Comparison of ENCODE assay signal across 12 cellular contexts in the genomic region with DNA sequence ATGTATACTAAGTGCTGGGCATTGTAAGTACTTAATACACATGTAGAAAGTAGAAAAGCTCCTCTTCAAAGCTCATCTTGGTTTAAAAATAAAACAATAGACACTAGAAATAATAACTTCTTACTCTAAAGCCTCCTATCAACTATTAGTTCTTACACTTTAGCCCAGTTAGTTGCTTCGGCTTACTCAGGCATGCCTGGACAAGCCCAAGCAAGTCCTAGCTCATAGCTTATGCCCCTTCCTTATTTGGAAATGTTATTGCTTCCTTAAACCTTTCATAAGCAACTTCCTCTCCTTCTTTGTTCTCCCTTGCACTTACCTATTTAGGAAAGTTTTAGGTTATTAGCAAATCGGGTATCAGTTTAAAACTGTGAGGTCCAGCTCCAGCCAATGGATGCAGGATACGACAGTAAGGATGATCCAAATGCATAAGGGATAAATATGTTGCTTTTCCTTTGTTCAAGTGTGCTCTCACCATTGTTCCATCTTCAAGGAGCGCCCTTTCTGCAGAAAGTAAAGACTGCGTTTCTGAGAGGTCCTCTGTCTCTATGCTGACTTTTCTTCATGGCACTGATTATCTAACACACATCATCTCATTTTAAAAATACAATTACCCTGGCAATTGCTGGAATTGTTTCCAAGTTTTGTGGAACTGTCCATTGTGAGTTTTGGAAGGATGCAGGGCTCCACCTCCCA. TPM values are rescaled to one million over a fixed set of nuclear protein-coding genes. Genes with fewer than 3 reads are reported as not detected.
DNase-seq lines count a peak whose midpoint lies in the region; ATAC-seq and TF ChIP-seq lines count a peak whose summit lies in the region.
"Had no signal": no experiment of that assay in that cellular context is flagged by ENCODE, and none has a peak within 500 bp of the region (broad histone marks: within the 10 kb centered on the region; RNA-seq: fewer than 3 reads in every experiment).

No MANE protein-coding gene starts in this region.

- H3K4me1 Mint-ChIP-seq in activated CD4-positive, alpha-beta memory T cell treated with anti-CD3 and anti-CD28 coated beads, Interleukin-2, amount 10 ng/mL, durations not matched to agents 7 days and 5 days = peaks cover 50% of the 10 kb centered on the region
- peaks cover 22% of the 10 kb centered on the region for H3K4me1 Mint-ChIP-seq in glutamatergic neuron (ENCODE audit: low read depth, unreplicated experiment)

- 88 to 93% (median 91%) methylated on average over 5 of the region's 5 CpGs for WGBS in heart left ventricle, 4 donors

- H3K36me3 Mint-ChIP-seq in activated CD4-positive, alpha-beta memory T cell treated with anti-CD3 and anti-CD28 coated beads, Interleukin-2, amount 10 ng/mL, durations not matched to agents 7 days and 5 days (ENCODE audit: low read depth) = peaks cover 60% of the 10 kb centered on the region
- peaks cover 3% of the 10 kb centered on the region for H3K36me3 Mint-ChIP-seq in glutamatergic neuron (ENCODE audit: unreplicated experiment)

- no peak overlapping the region for H3K4me3 Mint-ChIP-seq in activated CD4-positive, alpha-beta memory T cell treated with anti-CD3 and anti-CD28 coated beads, Interleukin-2, amount 10 ng/mL, durations not matched to agents 7 days and 5 days
- H3K4me3 Mint-ChIP-seq in glutamatergic neuron (ENCODE audit: unreplicated experiment) = no peak overlapping the region

- H3K36me3 ChIP-seq in left ventricle myocardium inferior (peaks cover 12% of the 10 kb centered on the region), heart left ventricle (peaks cover 0 to 8% (median 2%) of the 10 kb centered on the region in 9 donors), upper lobe of right lung (peaks cover 5% of the 10 kb centered on the region)

- H3K27ac ChIP-seq in left ventricle myocardium inferior (replicated peaks) (peak overlapping the region; percentile 57), heart left ventricle (peak overlapping the region in 6 of 12 donors; percentile 1 to 83 (median 16)), upper lobe of right lung (peak overlapping the region; percentile 78)
- H3K27ac ChIP-seq: PC-9 had no signal

- H3K9me3 Mint-ChIP-seq in activated CD4-positive, alpha-beta memory T cell treated with anti-CD3 and anti-CD28 coated beads, Interleukin-2, amount 10 ng/mL, durations not matched to agents 7 days and 5 days = peaks cover 9% of the 10 kb centered on the region
- peaks cover 3% of the 10 kb centered on the region for H3K9me3 Mint-ChIP-seq in glutamatergic neuron (ENCODE audit: unreplicated experiment)
- H3K9me3 Mint-ChIP-seq: activated T-helper 2 cell treated with anti-CD3 and anti-CD28 coated beads, Interferon-gamma antibody, Interleukin-2, Interleukin-4, amounts not matched to agents 10 μg/mL and 5 μg/mL and 100 μg/mL, durations not matched to agents 14 hours and 24 hours and 36 hours had no signal

- H3K27me3 Mint-ChIP-seq in activated CD4-positive, alpha-beta memory T cell treated with anti-CD3 and anti-CD28 coated beads, Interleukin-2, amount 10 ng/mL, durations not matched to agents 7 days and 5 days = no peaks in the 10 kb centered on the region
- H3K27me3 Mint-ChIP-seq in glutamatergic neuron (ENCODE audit: unreplicated experiment) = no peaks in the 10 kb centered on the region

- H3K9me3 ChIP-seq in left ventricle myocardium inferior (replicated peaks) (no peaks in the 10 kb centered on the region), heart left ventricle (peaks cover 0 to 5% (median 0%) of the 10 kb centered on the region in 12 donors), upper lobe of right lung (no peaks in the 10 kb centered on the region)

- H3K4me3 ChIP-seq in left ventricle myocardium inferior = no peak overlapping the region
- H3K4me3 ChIP-seq in heart left ventricle = no peak overlapping the region
- H3K4me3 ChIP-seq in upper lobe of right lung = no peak overlapping the region
- H3K4me3 ChIP-seq: PC-9 had no signal

- H3K27ac Mint-ChIP-seq in activated CD4-positive, alpha-beta memory T cell treated with anti-CD3 and anti-CD28 coated beads, Interleukin-2, amount 10 ng/mL, durations not matched to agents 7 days and 5 days = peak overlapping the region; percentile 4
- peak overlapping the region; percentile 31 for H3K27ac Mint-ChIP-seq in glutamatergic neuron (ENCODE audit: unreplicated experiment)

- TF ChIP-seq POLR2A in heart left ventricle (IDR thresholded peaks at IDR 0.05) = no peak

- ATAC-seq in heart left ventricle = no peak
- peak; percentile 59 for ATAC-seq in upper lobe of right lung
- no peak for ATAC-seq in HG03354 (IDR thresholded peaks at IDR 0.05; ENCODE audit: poor library complexity, severe bottlenecking, unreplicated experiment)

- DNase-seq in left ventricle myocardium inferior = no peak
- DNase-seq in heart left ventricle = no peak
- DNase-seq in activated CD4-positive, alpha-beta memory T cell treated with anti-CD3 and anti-CD28 coated beads, Interleukin-2, amount 10 ng/mL, durations not matched to agents 7 days and 5 days = no peak
- no peak for DNase-seq in glutamatergic neuron
- DNase-seq in upper lobe of right lung = no peak
- DNase-seq in stimulated activated naive CD4-positive, alpha-beta T cell (lab: John Stamatoyannopoulos, UW) = no peak
- DNase-seq in SW480 (ENCODE audit: low spot score) = no peak
- DNase-seq: EL; PC-9; stimulated activated CD4-positive, alpha-beta T cell treated with anti-CD3 and anti-CD28 coated beads, Interleukin-2, amount 100 ng/mL, for 48 hours had no signal

- POLR2A ChIA-PET in activated CD4-positive, alpha-beta memory T cell treated with anti-CD3 and anti-CD28 coated beads, Interleukin-2, amount 10 ng/mL, durations not matched to agents 7 days and 5 days (lab: Charles Lee) = interaction anchor here (0.9 to 5.2 kb wide), 2 partner anchors 12 to 29 kb away, joined by 5 to 28 read pairs; a partner anchor contains a TSS

- H3K27me3 ChIP-seq in left ventricle myocardium inferior (ENCODE audit: low read depth) = no peaks in the 10 kb centered on the region
- H3K27me3 ChIP-seq in heart left ventricle = no peaks in the 10 kb centered on the region
- no peaks in the 10 kb centered on the region for H3K27me3 ChIP-seq in upper lobe of right lung

- CTCF ChIA-PET in activated CD4-positive, alpha-beta memory T cell treated with anti-CD3 and anti-CD28 coated beads, Interleukin-2, amount 10 ng/mL, durations not matched to agents 7 days and 5 days (lab: Charles Lee) = interaction anchor here (1.1 to 1.5 kb wide), 2 partner anchors 25 to 68 kb away, joined by 3 read pairs; no protein-coding TSS in a partner anchor

- intact Hi-C loops in left ventricle myocardium inferior (cut with micrococcal nuclease) (no loop called here), heart left ventricle (cut with DNase I) (no loop called here), upper lobe of right lung (cut with DNase I) (no loop called here)

- H3K4me1 ChIP-seq in left ventricle myocardium inferior (peaks cover 66% of the 10 kb centered on the region), heart left ventricle (peaks cover 0 to 74% (median 22%) of the 10 kb centered on the region in 12 donors), upper lobe of right lung (peaks cover 54% of the 10 kb centered on the region)

- TF ChIP-seq CTCF in left ventricle myocardium inferior (IDR thresholded peaks at IDR 0.05; ENCODE audit: borderline replicate concordance) (no peak), heart left ventricle (IDR thresholded peaks at IDR 0.05) (no peak), glutamatergic neuron (IDR thresholded peaks at IDR 0.05; ENCODE audit: partially characterized antibody, unreplicated experiment) (no peak), upper lobe of right lung (IDR thresholded peaks at IDR 0.05) (no peak)

RNA-seq across cellular contexts. Expression of a gene that starts 12.3 kb away (rescaled TPM):
- total RNA-seq in left ventricle myocardium inferior (52.3 TPM), heart left ventricle (10 to 100 TPM; 30.8 to 86.3 (median 58.2) TPM), glutamatergic neuron (ENCODE audit: unreplicated experiment) (88.3 TPM), upper lobe of right lung (183 TPM)
- 10 to 100 TPM; 21.8 to 54.2 TPM for polyA plus RNA-seq in heart left ventricle
- 10 to 100 TPM; 60.1 to 60.4 TPM for total RNA-seq in activated CD4-positive, alpha-beta memory T cell treated with anti-CD3 and anti-CD28 coated beads, Interleukin-2, amount 10 ng/mL, durations not matched to agents 7 days and 5 days

RNA-seq across cellular contexts. Expression of a gene that starts 28.7 kb away (rescaled TPM):
- total RNA-seq in left ventricle myocardium inferior (1,008 TPM), heart left ventricle (1,000 to 10,000 TPM in 4 of 9 donors, 100 to 1,000 TPM in 5; 646 to 1,301 (median 986) TPM), glutamatergic neuron (ENCODE audit: unreplicated experiment) (527 TPM), upper lobe of right lung (240 TPM)
- polyA plus RNA-seq in heart left ventricle = 1,000 to 10,000 TPM; 1,329 to 1,466 TPM
- total RNA-seq in activated CD4-positive, alpha-beta memory T cell treated with anti-CD3 and anti-CD28 coated beads, Interleukin-2, amount 10 ng/mL, durations not matched to agents 7 days and 5 days = 100 to 1,000 TPM; 469 to 471 TPM
